In the genomic region with DNA sequence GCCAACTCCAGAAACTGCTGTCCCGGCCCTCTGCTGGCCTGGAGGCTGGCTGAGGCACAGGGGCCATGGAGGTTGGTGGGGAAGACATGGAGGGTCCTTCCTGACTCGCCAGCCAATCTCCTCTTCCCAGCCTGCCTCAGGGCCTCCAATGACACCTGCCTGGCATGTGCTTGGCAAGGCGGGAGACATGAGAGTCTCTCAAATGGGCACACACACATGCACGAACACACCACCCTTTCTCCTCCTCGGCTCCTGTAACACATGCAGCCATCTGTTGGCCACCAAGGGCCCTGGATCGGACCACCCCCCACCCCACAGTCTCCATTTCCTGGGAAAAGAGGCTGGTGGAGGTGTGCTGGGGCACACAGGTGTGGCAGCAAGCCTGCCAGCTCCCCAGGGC, we compare ENCODE assay signal across 10 cellular contexts. TPM values are rescaled to one million over a fixed set of nuclear protein-coding genes. Genes with fewer than 3 reads are reported as not detected.
A peak's percentile ranks its signal among the peaks of the same experiment; 100 is the strongest.
DNase-seq lines count a peak whose midpoint lies in the region; ATAC-seq and TF ChIP-seq lines count a peak whose summit lies in the region.
"Had no signal": no experiment of that assay in that cellular context is flagged by ENCODE, and none has a peak within 500 bp of the region (broad histone marks: within the 10 kb centered on the region; RNA-seq: fewer than 3 reads in every experiment).

No MANE protein-coding gene starts in this region.

- TF ChIP-seq POLR2A in esophagus squamous epithelium (IDR thresholded peaks at IDR 0.05) = no peak

- H3K4me1 Mint-ChIP-seq in T-helper 17 cell = peaks cover 11% of the 10 kb centered on the region

- H3F3A ChIP-seq in GM23248 (ENCODE audit: insufficient read depth) = peaks cover 21% of the 10 kb centered on the region

- H3K9me3 ChIP-seq in GM23248 (ENCODE audit: low read depth) = no peaks in the 10 kb centered on the region
- H3K9me3 ChIP-seq in T-helper 17 cell (ENCODE audit: control insufficient read depth, low read length, poor library complexity, severe bottlenecking) = no peaks in the 10 kb centered on the region
- no peaks in the 10 kb centered on the region for H3K9me3 ChIP-seq in esophagus squamous epithelium
- H3K9me3 ChIP-seq in skeletal muscle tissue (ENCODE audit: control insufficient read depth in 3 of 3, low read length in 3 of 3) = no peaks in the 10 kb centered on the region

- no peaks in the 10 kb centered on the region for H3K79me2 ChIP-seq in GM23248 (ENCODE audit: insufficient read depth)

- 88% methylated on average over 5 to 6 of the region's 6 CpGs for WGBS in GM23248 (ENCODE audit: low coverage in 1 of 2, low lambda C conversion rate in 2 of 2, missing lambda C conversion rate in 2 of 2), 2 experiments
- 94 to 100% methylated on average over 2 to 3 of the region's 6 CpGs for whole genome bisulfite sequencing in esophagus squamous epithelium, 2 donors

- peak overlapping the region; percentile 54 for H3K4me2 ChIP-seq in GM23248 (ENCODE audit: unreplicated experiment)

- peak overlapping the region; percentile 87 for H3K27ac Mint-ChIP-seq in T-helper 17 cell

- no peak for ATAC-seq in T-helper 17 cell
- no peak for ATAC-seq in HG03457 (IDR thresholded peaks at IDR 0.05; ENCODE audit: unreplicated experiment)
- ATAC-seq in GM18873 (IDR thresholded peaks at IDR 0.05; ENCODE audit: low FRiP score, unreplicated experiment) = no peak

- DNase-seq in GM23248 (no peak), T-helper 17 cell (no peak), esophagus squamous epithelium (lab: John Stamatoyannopoulos, UW) (no peak), mesenteric fat pad (ENCODE audit: low spot score) (no peak), NCI-H526 treated with DMSO at 0.1 percent for 48 hours (lab: John Stamatoyannopoulos, UW) (no peak)
- DNase-seq: NCI-H1436 treated with DMSO at 0.1 percent for 48 hours had no signal

- H3K9ac ChIP-seq in GM23248 (peak overlapping the region; percentile 49), skeletal muscle tissue (ENCODE audit: low read depth in 1 of 3, low read length in 3 of 3) (peak overlapping the region; percentile 71 to 83 (median 74))

- peak overlapping the region; percentile 17; the same call in 1 of the 2 replicates for H2AFZ ChIP-seq in GM23248

- no peaks in the 10 kb centered on the region for H3K36me3 Mint-ChIP-seq in T-helper 17 cell (ENCODE audit: low read depth)
- H3K36me3 Mint-ChIP-seq: brain had no signal

- no peak for TF ChIP-seq CTCF in esophagus squamous epithelium (IDR thresholded peaks at IDR 0.05)

- H3K4me3 ChIP-seq in GM23248 = no peak overlapping the region
- H3K4me3 ChIP-seq in esophagus squamous epithelium = no peak overlapping the region
- H3K4me3 ChIP-seq in skeletal muscle tissue (ENCODE audit: low read length in 3 of 3) = peak overlapping the region in 2 of 3 donors; percentile 49 to 52

- no peaks in the 10 kb centered on the region for H3K27me3 Mint-ChIP-seq in T-helper 17 cell
- H3K27me3 Mint-ChIP-seq: brain had no signal

- H3K4me3 Mint-ChIP-seq in T-helper 17 cell = peak overlapping the region; percentile 12
- H3K4me3 Mint-ChIP-seq: brain had no signal

- H3K9me2 ChIP-seq in GM23248 (ENCODE audit: insufficient read depth) = no peaks in the 10 kb centered on the region

- no peaks in the 10 kb centered on the region for H3K27me3 ChIP-seq in GM23248 (replicated peaks; ENCODE audit: insufficient read depth)
- H3K27me3 ChIP-seq in esophagus squamous epithelium = peaks cover 0 to 35% (median 0%) of the 10 kb centered on the region in 4 donors
- H3K27me3 ChIP-seq in skeletal muscle tissue (ENCODE audit: control insufficient read depth in 3 of 3, insufficient read depth in 3 of 3, low read length in 3 of 3) = no peaks in the 10 kb centered on the region

- in situ Hi-C loops in GM23248 (cut with MboI) = no loop called here

- intact Hi-C loops in esophagus squamous epithelium (cut with DNase I) = no loop called here

- peak overlapping the region; percentile 84 for H3K27ac ChIP-seq in GM23248
- peak overlapping the region; percentile 11 to 76 (median 30) for H3K27ac ChIP-seq in esophagus squamous epithelium
- peak overlapping the region; percentile 98 for H3K27ac ChIP-seq in skeletal muscle tissue (ENCODE audit: low read depth, low read length)

- no peaks in the 10 kb centered on the region for H4K20me1 ChIP-seq in GM23248 (ENCODE audit: insufficient read depth)

- no peaks in the 10 kb centered on the region for H3K36me3 ChIP-seq in GM23248 (ENCODE audit: low read depth)
- H3K36me3 ChIP-seq in esophagus squamous epithelium = no peaks in the 10 kb centered on the region
- peaks cover 0 to 10% (median 0%) of the 10 kb centered on the region in 3 donors for H3K36me3 ChIP-seq in skeletal muscle tissue (ENCODE audit: control insufficient read depth in 3 of 3, insufficient read depth in 3 of 3, low read length in 3 of 3)

- H3K4me1 ChIP-seq in GM23248 (ENCODE audit: insufficient read depth) (peaks cover 26% of the 10 kb centered on the region), esophagus squamous epithelium (peaks cover 28 to 60% (median 40%) of the 10 kb centered on the region in 3 donors), skeletal muscle tissue (ENCODE audit: control insufficient read depth in 3 of 3, insufficient read depth in 3 of 3, low read length in 3 of 3) (peaks cover 57 to 72% (median 71%) of the 10 kb centered on the region in 3 donors)

RNA-seq across cellular contexts. Expression of a gene that starts 56.4 kb away (rescaled TPM):
- total RNA-seq in GM23248 (2014; rRNA removed; shearing (Covaris generic)) = 148 and 149 TPM in 2 replicates
- 108 and 113 TPM in 2 replicates for polyA plus RNA-seq in GM23248 (2016; fragmentation: Nextera tagmentation; extraction: Ambion mirVana)
- total RNA-seq in T-helper 17 cell (10 to 100 TPM; 68.2 to 68.9 TPM), esophagus squamous epithelium (10 to 100 TPM; 56.3 to 91.8 (median 65.1) TPM), skeletal muscle tissue (40.7 TPM), mesenteric fat pad (77.4 TPM)

Comparison
In these comparisons a context has a peak if more than half of its experiments do, and no peak if none do; other contexts are left out.
1. H3K27ac ChIP-seq: peak in every context shown above with its lines; median percentile 98 in skeletal muscle tissue; 84 in GM23248; 30 in esophagus squamous epithelium.
2. H3K4me3 ChIP-seq: peak in skeletal muscle tissue (2 of 3); none in GM23248 (single experiment) and esophagus squamous epithelium (0 of 4).